In genomic region chr20:44054118-44054517, GRCh38 we compare ENCODE assay signal across 18 cellular contexts.
"Had no signal": no experiment of that assay in that cellular context is flagged by ENCODE, and none has a peak within 500 bp of the region (broad histone marks: within the 10 kb centered on the region; RNA-seq: fewer than 3 reads in every experiment).

No MANE protein-coding gene starts in this region.

- H2AFZ ChIP-seq: hepatocyte had no signal

- H3K27ac ChIP-seq: foreskin keratinocyte, hepatocyte, pancreas, testis, tibial nerve, uterus had no signal

- H3K4me3 ChIP-seq: hepatocyte, pancreas, testis, tibial nerve, uterus had no signal

- H3K4me3 Mint-ChIP-seq: dendritic cell treated with granulocyte-macrophage colony-stimulating factor and Interleukin-4, amounts not matched to agents 40 ng/mL and 50 ng/mL, for 4 days; naive thymus-derived CD8-positive, alpha-beta T cell; stimulated activated memory B cell treated with anti-CD40 and anti-IgM and Interleukin-4, amounts not matched to agents 10 μg/mL and 1 μg/mL and 100 μg/mL, for 72 hours; stimulated activated naive CD8-positive, alpha-beta T cell treated with anti-CD3 and anti-CD28 coated beads, Interleukin-15, Interleukin-2, amounts not matched to agents 100 ng/mL and 50 ng/mL, for 24 hours had no signal

- H3K27me3 Mint-ChIP-seq: progenitor cell of endocrine pancreas had no signal

- H3K4me2 ChIP-seq: hepatocyte had no signal

- H3K36me3 Mint-ChIP-seq: naive thymus-derived CD8-positive, alpha-beta T cell; stimulated activated memory B cell treated with anti-CD40 and anti-IgM and Interleukin-4, amounts not matched to agents 10 μg/mL and 1 μg/mL and 100 μg/mL, for 72 hours had no signal

- ATAC-seq: foreskin keratinocyte; left cardiac atrium; left ventricle myocardium superior; naive thymus-derived CD8-positive, alpha-beta T cell; pancreas; right cardiac atrium; stimulated activated memory B cell treated with anti-CD40 and anti-IgM and Interleukin-4, amounts not matched to agents 10 μg/mL and 1 μg/mL and 100 μg/mL, for 72 hours had no signal

- H3K27me3 ChIP-seq: hepatocyte, pancreas, testis, tibial nerve, uterus had no signal

- H3K4me1 ChIP-seq: foreskin keratinocyte, pancreas, testis, tibial nerve, uterus had no signal

- H3K9me3 ChIP-seq: pancreas, testis, uterus had no signal

- H3K27ac Mint-ChIP-seq: dendritic cell treated with granulocyte-macrophage colony-stimulating factor and Interleukin-4, amounts not matched to agents 40 ng/mL and 50 ng/mL, for 4 days; progenitor cell of endocrine pancreas; stimulated activated memory B cell treated with anti-CD40 and anti-IgM and Interleukin-4, amounts not matched to agents 10 μg/mL and 1 μg/mL and 100 μg/mL, for 72 hours; stimulated activated naive CD8-positive, alpha-beta T cell treated with anti-CD3 and anti-CD28 coated beads, Interleukin-15, Interleukin-2, amounts not matched to agents 100 ng/mL and 50 ng/mL, for 24 hours had no signal

- H3K4me1 Mint-ChIP-seq: stimulated activated memory B cell treated with anti-CD40 and anti-IgM and Interleukin-4, amounts not matched to agents 10 μg/mL and 1 μg/mL and 100 μg/mL, for 72 hours had no signal

- H3K9me3 Mint-ChIP-seq: dendritic cell treated with granulocyte-macrophage colony-stimulating factor and Interleukin-4, amounts not matched to agents 40 ng/mL and 50 ng/mL, for 4 days; naive thymus-derived CD8-positive, alpha-beta T cell; stimulated activated naive CD8-positive, alpha-beta T cell treated with anti-CD3 and anti-CD28 coated beads, Interleukin-15, Interleukin-2, amounts not matched to agents 100 ng/mL and 50 ng/mL, for 24 hours had no signal

- DNase-seq: erythroblast; foreskin keratinocyte; kidney; left cardiac atrium; left ventricle myocardium superior; mesendoderm; pancreas; right cardiac atrium; stimulated activated CD4-positive, alpha-beta T cell treated with anti-CD3 and anti-CD28 coated beads, Interleukin-4, amount 100 ng/mL, for 1 hour; testis; uterus had no signal

- H3K36me3 ChIP-seq: pancreas, tibial nerve, uterus had no signal
